In genomic region chr3:113747719-113748046, GRCh38 we compare ENCODE assay signal across 7 cellular contexts. TPM values are rescaled to one million over a fixed set of nuclear protein-coding genes. Genes with fewer than 3 reads are reported as not detected.
DNase-seq lines count a peak whose midpoint lies in the region; ATAC-seq and TF ChIP-seq lines count a peak whose summit lies in the region.

No MANE protein-coding gene starts in this region.

- intact Hi-C loops in left lung (cut with DNase I): no loop called here

- H2AFZ ChIP-seq in Loucy (ENCODE audit: low read length): peak overlapping the region; percentile 99; the same call in 1 of the 2 replicates

- H3K27me3 Mint-ChIP-seq in activated naive CD8-positive, alpha-beta T cell treated with anti-CD3 and anti-CD28 coated beads for 36 hours: peaks cover 4% of the 10 kb centered on the region

- peak overlapping the region; percentile 84 for H3K4me2 ChIP-seq in Loucy (ENCODE audit: low read depth, low read length, poor library complexity, severe bottlenecking)

- peak overlapping the region; percentile 99 for H3K9ac ChIP-seq in Loucy (ENCODE audit: low read depth, low read length, poor library complexity, severe bottlenecking)

- no peaks in the 10 kb centered on the region for H3K36me3 ChIP-seq in Loucy (ENCODE audit: insufficient read depth, low read length)
- no peaks in the 10 kb centered on the region for H3K36me3 ChIP-seq in left lung

- H3K79me2 ChIP-seq in Loucy (ENCODE audit: insufficient read depth, low read length): peaks cover 51% of the 10 kb centered on the region

- peak overlapping the region; percentile 88 for H3K4me3 Mint-ChIP-seq in activated naive CD8-positive, alpha-beta T cell treated with anti-CD3 and anti-CD28 coated beads for 36 hours
- peak overlapping the region; percentile 98 for H3K4me3 Mint-ChIP-seq in stimulated activated effector memory CD8-positive, alpha-beta T cell treated with anti-CD3 and anti-CD28 coated beads, Interleukin-12 subunit alpha, Interleukin-12 subunit beta, amount 100 ng/mL, for 72 hours

- DNase-seq in activated naive CD8-positive, alpha-beta T cell treated with anti-CD3 and anti-CD28 coated beads for 36 hours: peak; percentile 55
- DNase-seq in left lung: no peak
- peak in 1 of 2 donors; percentile 9 for DNase-seq in stimulated activated effector memory CD8-positive, alpha-beta T cell treated with anti-CD3 and anti-CD28 coated beads, Interleukin-12 subunit alpha, Interleukin-12 subunit beta, amount 100 ng/mL, for 72 hours (ENCODE audit: low spot score in 2 of 2)
- no peak for DNase-seq in NCI-H2107 (lab: John Stamatoyannopoulos, UW)

- peak overlapping the region; percentile 100 for H3K27ac Mint-ChIP-seq in activated naive CD8-positive, alpha-beta T cell treated with anti-CD3 and anti-CD28 coated beads for 36 hours
- peak overlapping the region; percentile 100 for H3K27ac Mint-ChIP-seq in stimulated activated effector memory CD8-positive, alpha-beta T cell treated with anti-CD3 and anti-CD28 coated beads, Interleukin-12 subunit alpha, Interleukin-12 subunit beta, amount 100 ng/mL, for 72 hours

- H3K4me1 Mint-ChIP-seq in activated naive CD8-positive, alpha-beta T cell treated with anti-CD3 and anti-CD28 coated beads for 36 hours: peaks cover 51% of the 10 kb centered on the region
- peaks cover 54% of the 10 kb centered on the region for H3K4me1 Mint-ChIP-seq in stimulated activated effector memory CD8-positive, alpha-beta T cell treated with anti-CD3 and anti-CD28 coated beads, Interleukin-12 subunit alpha, Interleukin-12 subunit beta, amount 100 ng/mL, for 72 hours

- H3K9me3 ChIP-seq in Loucy (ENCODE audit: insufficient read depth, low read depth, low read length): no peaks in the 10 kb centered on the region
- H3K9me3 ChIP-seq in left lung: no peaks in the 10 kb centered on the region

- no peaks in the 10 kb centered on the region for H3K27me3 ChIP-seq in Loucy (ENCODE audit: insufficient read depth, low read length, poor library complexity, severe bottlenecking)
- no peaks in the 10 kb centered on the region for H3K27me3 ChIP-seq in left lung

- no peaks in the 10 kb centered on the region for H3F3A ChIP-seq in Loucy (ENCODE audit: low read depth)

- ATAC-seq in GM18511 (IDR thresholded peaks at IDR 0.05; ENCODE audit: unreplicated experiment): peak; percentile 15
- ATAC-seq in left lung: no peak
- ATAC-seq in stimulated activated effector memory CD8-positive, alpha-beta T cell treated with anti-CD3 and anti-CD28 coated beads, Interleukin-12 subunit alpha, Interleukin-12 subunit beta, amount 100 ng/mL, for 72 hours: peak; percentile 29
- ATAC-seq in HG03342 (IDR thresholded peaks at IDR 0.05; ENCODE audit: unreplicated experiment): no peak

- no peaks in the 10 kb centered on the region for H3K9me2 ChIP-seq in Loucy (replicated peaks; ENCODE audit: low read depth, low read length)

- peaks cover 20% of the 10 kb centered on the region for H3K36me3 Mint-ChIP-seq in activated naive CD8-positive, alpha-beta T cell treated with anti-CD3 and anti-CD28 coated beads for 36 hours
- peaks cover 48% of the 10 kb centered on the region for H3K36me3 Mint-ChIP-seq in stimulated activated effector memory CD8-positive, alpha-beta T cell treated with anti-CD3 and anti-CD28 coated beads, Interleukin-12 subunit alpha, Interleukin-12 subunit beta, amount 100 ng/mL, for 72 hours

- H3K4me3 ChIP-seq in Loucy (ENCODE audit: low read length, poor library complexity, severe bottlenecking) (peak overlapping the region; percentile 96), left lung (peak overlapping the region; percentile 81 to 89)

- TF ChIP-seq CTCF in Loucy (conservative IDR thresholded peaks at IDR 0.05; ENCODE audit: low read length): no peak
- TF ChIP-seq CTCF in left lung (IDR thresholded peaks at IDR 0.05): no peak

- H3K9me3 Mint-ChIP-seq in activated naive CD8-positive, alpha-beta T cell treated with anti-CD3 and anti-CD28 coated beads for 36 hours: no peaks in the 10 kb centered on the region
- H3K9me3 Mint-ChIP-seq in stimulated activated effector memory CD8-positive, alpha-beta T cell treated with anti-CD3 and anti-CD28 coated beads, Interleukin-12 subunit alpha, Interleukin-12 subunit beta, amount 100 ng/mL, for 72 hours: no peaks in the 10 kb centered on the region

- H3K27ac ChIP-seq in left lung: peak overlapping the region; percentile 97 to 99

- H4K20me1 ChIP-seq in Loucy (ENCODE audit: insufficient read depth, low read length, poor library complexity, severe bottlenecking): peaks cover 24% of the 10 kb centered on the region

- H3K4me1 ChIP-seq in Loucy (ENCODE audit: insufficient read depth, low read length, poor library complexity, severe bottlenecking) (peaks cover 46% of the 10 kb centered on the region), left lung (peaks cover 20 to 67% of the 10 kb centered on the region in 2 donors)

RNA-seq across cellular contexts. Expression of gene ATP6V1A, which starts 0.8 kb away (rescaled TPM):
- total RNA-seq in activated naive CD8-positive, alpha-beta T cell treated with anti-CD3 and anti-CD28 coated beads for 36 hours: 10 to 100 TPM; 50.1 to 57.1 TPM
- 100 to 1,000 TPM; 111 to 137 TPM for total RNA-seq in left lung

RNA-seq across cellular contexts. Expression of gene NAA50, which starts 1.6 kb away (rescaled TPM):
- 100 to 1,000 TPM; 199 to 200 TPM for total RNA-seq in activated naive CD8-positive, alpha-beta T cell treated with anti-CD3 and anti-CD28 coated beads for 36 hours
- 100 to 1,000 TPM in 1 of 2 donors, 10 to 100 TPM in 1; 96.9 to 132 TPM for total RNA-seq in left lung

RNA-seq across cellular contexts. Expression of gene USF3, which starts 51.2 kb away (rescaled TPM):
- total RNA-seq in activated naive CD8-positive, alpha-beta T cell treated with anti-CD3 and anti-CD28 coated beads for 36 hours: 10 to 100 TPM; 13.5 to 13.6 TPM
- total RNA-seq in left lung: 10 to 100 TPM; 18.2 to 19.0 TPM

Comparison
In these comparisons a context has a peak if more than half of its experiments do, and no peak if none do; other contexts are left out.
1. ATAC-seq: peak in GM18511 (single experiment) and stimulated activated effector memory CD8-positive, alpha-beta T cell treated with anti-CD3 and anti-CD28 coated beads, Interleukin-12 subunit alpha, Interleukin-12 subunit beta, amount 100 ng/mL, for 72 hours (single experiment); none in left lung (single experiment) and HG03342 (single experiment).